In genomic region chr6:139030539-139030938, GRCh38 we compare ENCODE assay signal across 8 cellular contexts. TPM values are rescaled to one million over a fixed set of nuclear protein-coding genes. Genes with fewer than 3 reads are reported as not detected.
DNase-seq lines count a peak whose midpoint lies in the region; ATAC-seq, FAIRE-seq and TF ChIP-seq lines count a peak whose summit lies in the region.

No MANE protein-coding gene starts in this region.

- peak overlapping the region; percentile 37 for H3K27ac ChIP-seq in SU-DHL-6 (ENCODE audit: low read depth, low read length)
- no peak overlapping the region for H3K27ac ChIP-seq in small intestine (ENCODE audit: low read depth in 1 of 2, low read length in 1 of 2)
- H3K27ac ChIP-seq in WERI-Rb-1 = no peak overlapping the region

- no peaks in the 10 kb centered on the region for H3K27me3 ChIP-seq in SU-DHL-6 (ENCODE audit: low read length)
- no peaks in the 10 kb centered on the region for H3K27me3 ChIP-seq in small intestine (ENCODE audit: control insufficient read depth in 2 of 2, insufficient read depth in 2 of 2, low read length in 2 of 2)
- no peaks in the 10 kb centered on the region for H3K27me3 ChIP-seq in WERI-Rb-1 (ENCODE audit: insufficient read depth, low read depth, severe bottlenecking)

- H3K36me3 Mint-ChIP-seq in CD14-positive monocyte = peaks cover 20 to 24% of the 10 kb centered on the region in 2 donors
- H3K36me3 Mint-ChIP-seq in activated T-helper 2 cell treated with anti-CD3 and anti-CD28 coated beads, Interferon-gamma antibody, Interleukin-2, Interleukin-4, amounts not matched to agents 10 μg/mL and 5 μg/mL and 100 μg/mL, durations not matched to agents 14 hours and 24 hours and 36 hours (ENCODE audit: low read depth) = peaks cover 27% of the 10 kb centered on the region

- DNase-seq in CD14-positive monocyte (ENCODE audit: low spot score) (peak; percentile 56), small intestine (peak; percentile 40), DMS153 (lab: John Stamatoyannopoulos, UW) (no peak), WERI-Rb-1 (no peak)
- DNase-seq in activated T-helper 2 cell treated with anti-CD3 and anti-CD28 coated beads, Interferon-gamma antibody, Interleukin-2, Interleukin-4, amounts not matched to agents 10 μg/mL and 5 μg/mL and 100 μg/mL, durations not matched to agents 14 hours and 24 hours and 36 hours (ENCODE audit: low spot score) = no peak

- H3K27ac Mint-ChIP-seq in CD14-positive monocyte = no peak overlapping the region
- no peak overlapping the region for H3K27ac Mint-ChIP-seq in activated T-helper 2 cell treated with anti-CD3 and anti-CD28 coated beads, Interferon-gamma antibody, Interleukin-2, Interleukin-4, amounts not matched to agents 10 μg/mL and 5 μg/mL and 100 μg/mL, durations not matched to agents 14 hours and 24 hours and 36 hours

- H3K4me3 ChIP-seq in SU-DHL-6 (ENCODE audit: insufficient read depth, low read length, poor library complexity, severe bottlenecking) (peak overlapping the region; percentile 82), small intestine (ENCODE audit: low read depth in 1 of 2, low read length in 2 of 2) (peak overlapping the region in 1 of 2 donors; percentile 84), WERI-Rb-1 (ENCODE audit: low read depth, low read length) (no peak overlapping the region)

- intact Hi-C loops in CD14-positive monocyte (cut with micrococcal nuclease) = no loop called here
- intact Hi-C loops in activated T-helper 2 cell treated with anti-CD3 and anti-CD28 coated beads, Interferon-gamma antibody, Interleukin-2, Interleukin-4, amounts not matched to agents 10 μg/mL and 5 μg/mL and 100 μg/mL, durations not matched to agents 14 hours and 24 hours and 36 hours (cut with micrococcal nuclease) = loop anchor here (2.0 kb wide), 1 partner anchor 70 kb away; no protein-coding TSS in a partner anchor

- H3K9me2 ChIP-seq in SU-DHL-6 (replicated peaks; ENCODE audit: insufficient read depth, low read length) = no peaks in the 10 kb centered on the region

- H3K4me3 Mint-ChIP-seq in CD14-positive monocyte = no peak overlapping the region
- no peak overlapping the region for H3K4me3 Mint-ChIP-seq in activated T-helper 2 cell treated with anti-CD3 and anti-CD28 coated beads, Interferon-gamma antibody, Interleukin-2, Interleukin-4, amounts not matched to agents 10 μg/mL and 5 μg/mL and 100 μg/mL, durations not matched to agents 14 hours and 24 hours and 36 hours (ENCODE audit: low read depth)

- TF ChIP-seq CTCF in CD14-positive monocyte (IDR thresholded peaks at IDR 0.05) (no peak), SU-DHL-6 (IDR thresholded peaks at IDR 0.05; ENCODE audit: insufficient read depth, low read length, poor library complexity, severe bottlenecking) (no peak), WERI-Rb-1 (IDR thresholded peaks at IDR 0.05; ENCODE audit: low read depth, low read length) (no peak)

- H3K27me3 Mint-ChIP-seq in CD14-positive monocyte (ENCODE audit: low read depth in 3 of 3) = no peaks in the 10 kb centered on the region
- no peaks in the 10 kb centered on the region for H3K27me3 Mint-ChIP-seq in activated T-helper 2 cell treated with anti-CD3 and anti-CD28 coated beads, Interferon-gamma antibody, Interleukin-2, Interleukin-4, amounts not matched to agents 10 μg/mL and 5 μg/mL and 100 μg/mL, durations not matched to agents 14 hours and 24 hours and 36 hours (ENCODE audit: low read depth)

- 47 to 57% (median 53%) methylated on average over 7 of the region's 7 CpGs for WGBS in small intestine, 3 donors

- no peaks in the 10 kb centered on the region for H3K9me3 ChIP-seq in SU-DHL-6 (ENCODE audit: insufficient read depth, low read length)
- no peaks in the 10 kb centered on the region for H3K9me3 ChIP-seq in small intestine (ENCODE audit: control insufficient read depth, low read depth)
- no peaks in the 10 kb centered on the region for H3K9me3 ChIP-seq in WERI-Rb-1 (ENCODE audit: severe bottlenecking)

- peak overlapping the region; percentile 90 for H3K4me2 ChIP-seq in SU-DHL-6 (ENCODE audit: low read depth, low read length, poor library complexity, severe bottlenecking)

- ATAC-seq in HG03135 (IDR thresholded peaks at IDR 0.05; ENCODE audit: unreplicated experiment) = peak; percentile 54

- peaks cover 33% of the 10 kb centered on the region for H3K4me1 Mint-ChIP-seq in CD14-positive monocyte
- H3K4me1 Mint-ChIP-seq in activated T-helper 2 cell treated with anti-CD3 and anti-CD28 coated beads, Interferon-gamma antibody, Interleukin-2, Interleukin-4, amounts not matched to agents 10 μg/mL and 5 μg/mL and 100 μg/mL, durations not matched to agents 14 hours and 24 hours and 36 hours (ENCODE audit: low read depth) = peaks cover 19% of the 10 kb centered on the region

- peaks cover 0 to 7% of the 10 kb centered on the region in 2 donors for H3K4me1 ChIP-seq in small intestine (ENCODE audit: control insufficient read depth in 2 of 2, insufficient read depth in 1 of 2, low read depth in 1 of 2, low read length in 1 of 2)

- TF ChIP-seq POLR2A in GM19099 (IDR thresholded peaks at IDR 0.05; ENCODE audit: extremely low read depth, insufficient read length, low read depth) = peak; percentile 28

- FAIRE-seq in small intestine (lab: Jason Lieb, UNC) = no peak

- peaks cover 34% of the 10 kb centered on the region for H3F3A ChIP-seq in SU-DHL-6 (ENCODE audit: insufficient read depth)

- no peaks in the 10 kb centered on the region for H3K79me2 ChIP-seq in SU-DHL-6 (ENCODE audit: insufficient read depth, low read length)

- H3K9me3 Mint-ChIP-seq in CD14-positive monocyte = no peaks in the 10 kb centered on the region
- H3K9me3 Mint-ChIP-seq in activated T-helper 2 cell treated with anti-CD3 and anti-CD28 coated beads, Interferon-gamma antibody, Interleukin-2, Interleukin-4, amounts not matched to agents 10 μg/mL and 5 μg/mL and 100 μg/mL, durations not matched to agents 14 hours and 24 hours and 36 hours = no peaks in the 10 kb centered on the region

- H3K9ac ChIP-seq in SU-DHL-6 (ENCODE audit: low read length) = peak overlapping the region; percentile 71; the same call in 1 of the 2 replicates

- no peaks in the 10 kb centered on the region; the same call in 1 of the 2 replicates for H4K20me1 ChIP-seq in SU-DHL-6 (ENCODE audit: low read depth, low read length)

- no peaks in the 10 kb centered on the region; the same call in 1 of the 2 replicates for H3K36me3 ChIP-seq in SU-DHL-6 (ENCODE audit: low read length)
- peaks cover 0 to 9% of the 10 kb centered on the region in 2 donors for H3K36me3 ChIP-seq in small intestine (ENCODE audit: control insufficient read depth in 2 of 2, insufficient read depth in 2 of 2, low read length in 2 of 2)
- H3K36me3 ChIP-seq in WERI-Rb-1 = peaks cover 7% of the 10 kb centered on the region

- H2AFZ ChIP-seq in SU-DHL-6 (ENCODE audit: low read depth, low read length, severe bottlenecking) = no peak overlapping the region

RNA-seq across cellular contexts. Expression of gene ABRACL, which starts 2.0 kb away (rescaled TPM):
- polyA plus RNA-seq in CD14-positive monocyte (100 to 1,000 TPM; 142 to 174 TPM), small intestine (100 to 1,000 TPM; 106 to 227 (median 178) TPM)
- 151 and 161 TPM in 2 replicates for total RNA-seq in activated T-helper 2 cell treated with anti-CD3 and anti-CD28 coated beads, Interferon-gamma antibody, Interleukin-2, Interleukin-4, amounts not matched to agents 10 μg/mL and 5 μg/mL and 100 μg/mL, durations not matched to agents 14 hours and 24 hours and 36 hours

RNA-seq across cellular contexts. Expression of gene REPS1, which starts 42.5 kb away (rescaled TPM):
- polyA plus RNA-seq in CD14-positive monocyte (10 to 100 TPM; 11.9 to 14.0 TPM), small intestine (10 to 100 TPM; 18.7 to 21.9 (median 21.6) TPM)
- 96.3 and 99.8 TPM in 2 replicates for total RNA-seq in activated T-helper 2 cell treated with anti-CD3 and anti-CD28 coated beads, Interferon-gamma antibody, Interleukin-2, Interleukin-4, amounts not matched to agents 10 μg/mL and 5 μg/mL and 100 μg/mL, durations not matched to agents 14 hours and 24 hours and 36 hours

Comparison
In these comparisons a context has a peak if more than half of its experiments do, and no peak if none do; other contexts are left out.
1. DNase-seq: peak in CD14-positive monocyte (single experiment) and small intestine (single experiment); none in activated T-helper 2 cell treated with anti-CD3 and anti-CD28 coated beads, Interferon-gamma antibody, Interleukin-2, Interleukin-4, amounts not matched to agents 10 μg/mL and 5 μg/mL and 100 μg/mL, durations not matched to agents 14 hours and 24 hours and 36 hours (single experiment), DMS153 (single experiment) and WERI-Rb-1 (single experiment).